In genomic region chr9:38130724-38131123, GRCh38 we compare ENCODE assay signal across 15 cellular contexts.
"Had no signal": no experiment of that assay in that cellular context is flagged by ENCODE, and none has a peak within 500 bp of the region (broad histone marks: within the 10 kb centered on the region; RNA-seq: fewer than 3 reads in every experiment).

No MANE protein-coding gene starts in this region.

- H3K36me3 Mint-ChIP-seq: activated naive CD4-positive, alpha-beta T cell treated with anti-CD3 and anti-CD28 coated beads, Interleukin-2, amount 10 ng/mL, durations not matched to agents 7 days and 5 days; naive thymus-derived CD8-positive, alpha-beta T cell; T-cell had no signal

- DNase-seq: activated CD4-positive, alpha-beta T cell treated with anti-CD3 and anti-CD28 coated beads for 48 hours; activated naive CD4-positive, alpha-beta T cell treated with anti-CD3 and anti-CD28 coated beads, Interleukin-2, amount 10 ng/mL, durations not matched to agents 7 days and 5 days; central memory CD4-positive, alpha-beta T cell; effector CD8-positive, alpha-beta T cell; gastrocnemius medialis; mucosa of descending colon; naive thymus-derived CD8-positive, alpha-beta T cell; nucleus accumbens; stimulated activated CD4-positive, alpha-beta T cell treated with anti-CD3 and anti-CD28 coated beads, Interleukin-4, amount 100 ng/mL, for 1 hour; stimulated activated CD8-positive, alpha-beta memory T cell treated with anti-CD3 and anti-CD28 coated beads, Interleukin-4, amount 100 ng/mL, for 48 hours; stimulated activated naive CD8-positive, alpha-beta T cell treated with anti-CD3 and anti-CD28 coated beads, Interleukin-15, amount 100 ng/mL, for 72 hours; T-cell; T1000 had no signal

- H3K27ac ChIP-seq: coronary artery, gastrocnemius medialis, vagina had no signal

- H3K4me3 Mint-ChIP-seq: activated naive CD4-positive, alpha-beta T cell treated with anti-CD3 and anti-CD28 coated beads, Interleukin-2, amount 10 ng/mL, durations not matched to agents 7 days and 5 days; naive thymus-derived CD8-positive, alpha-beta T cell; stimulated activated naive CD8-positive, alpha-beta T cell treated with anti-CD3 and anti-CD28 coated beads, Interleukin-15, amount 100 ng/mL, for 72 hours; T-cell had no signal

- H3K9me3 Mint-ChIP-seq: activated naive CD4-positive, alpha-beta T cell treated with anti-CD3 and anti-CD28 coated beads, Interleukin-2, amount 10 ng/mL, durations not matched to agents 7 days and 5 days; naive thymus-derived CD8-positive, alpha-beta T cell; stimulated activated naive CD8-positive, alpha-beta T cell treated with anti-CD3 and anti-CD28 coated beads, Interleukin-15, amount 100 ng/mL, for 72 hours; T-cell had no signal

- H3K4me3 ChIP-seq: coronary artery, gastrocnemius medialis, mucosa of descending colon, vagina had no signal

- H3K4me1 Mint-ChIP-seq: activated naive CD4-positive, alpha-beta T cell treated with anti-CD3 and anti-CD28 coated beads, Interleukin-2, amount 10 ng/mL, durations not matched to agents 7 days and 5 days; naive thymus-derived CD8-positive, alpha-beta T cell; T-cell had no signal

- H3K36me3 ChIP-seq: gastrocnemius medialis, vagina had no signal

- H3K9me3 ChIP-seq: gastrocnemius medialis, mucosa of descending colon, vagina had no signal

- H3K4me1 ChIP-seq: gastrocnemius medialis, vagina had no signal

- H3K27me3 ChIP-seq: gastrocnemius medialis, vagina had no signal

- ATAC-seq: gastrocnemius medialis; mucosa of descending colon; naive thymus-derived CD8-positive, alpha-beta T cell; stimulated activated naive CD8-positive, alpha-beta T cell treated with anti-CD3 and anti-CD28 coated beads, Interleukin-15, amount 100 ng/mL, for 72 hours; T-cell had no signal

- H3K27ac Mint-ChIP-seq: activated naive CD4-positive, alpha-beta T cell treated with anti-CD3 and anti-CD28 coated beads, Interleukin-2, amount 10 ng/mL, durations not matched to agents 7 days and 5 days; naive thymus-derived CD8-positive, alpha-beta T cell; stimulated activated naive CD8-positive, alpha-beta T cell treated with anti-CD3 and anti-CD28 coated beads, Interleukin-15, amount 100 ng/mL, for 72 hours; T-cell had no signal
